Comparison of ENCODE assay signal across 14 cellular contexts in the genomic region with DNA sequence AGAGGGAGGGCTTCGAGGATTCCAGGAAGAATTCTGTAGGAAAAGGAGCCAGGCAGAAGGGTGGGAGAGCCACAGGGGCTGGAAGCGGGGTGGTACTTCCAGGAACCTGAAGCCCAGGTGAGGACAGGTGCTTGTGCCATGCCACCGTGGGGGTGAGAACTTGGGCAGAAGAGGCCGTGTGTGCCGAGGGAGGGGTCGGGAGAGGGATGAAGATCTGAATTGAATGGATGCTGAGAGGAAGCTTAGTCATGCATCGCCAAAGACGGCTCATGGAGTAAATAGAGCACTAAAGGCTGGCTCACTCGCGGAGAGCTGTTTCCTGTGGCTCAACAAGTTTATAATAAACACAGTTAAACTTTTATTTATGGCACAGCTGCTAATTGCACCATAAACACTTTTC. TPM values are rescaled to one million over a fixed set of nuclear protein-coding genes. Genes with fewer than 3 reads are reported as not detected.
DNase-seq lines count a peak whose midpoint lies in the region; ATAC-seq and TF ChIP-seq lines count a peak whose summit lies in the region.
"Had no signal": no experiment of that assay in that cellular context is flagged by ENCODE, and none has a peak within 500 bp of the region (broad histone marks: within the 10 kb centered on the region; RNA-seq: fewer than 3 reads in every experiment).

No MANE protein-coding gene starts in this region.

- no peak for TF ChIP-seq CTCF in VCaP (conservative IDR thresholded peaks at IDR 0.05)

- H3K27ac ChIP-seq in VCaP: peak overlapping the region; percentile 21; the same call in 1 of the 2 replicates
- H3K27ac ChIP-seq: transverse colon had no signal

- intact Hi-C loops in posterior vena cava (cut with DNase I): no loop called here

- no peak for ATAC-seq in HG02623 (IDR thresholded peaks at IDR 0.05; ENCODE audit: unreplicated experiment)
- ATAC-seq: stimulated activated effector memory CD8-positive, alpha-beta T cell treated with anti-CD3 and anti-CD28 coated beads, Interleukin-12 subunit alpha, Interleukin-12 subunit beta, amount 100 ng/mL, for 72 hours had no signal

- peak; percentile 5 for DNase-seq in activated CD8-positive, alpha-beta memory T cell treated with anti-CD3 and anti-CD28 coated beads, Interleukin-2, amount 50 U/mL, for 4 hours
- DNase-seq in activated CD8-positive, alpha-beta memory T cell treated with anti-CD3 and anti-CD28 coated beads, Interleukin-2, amount 50 U/mL, for 48 hours: no peak
- DNase-seq in NCI-H187 (lab: John Stamatoyannopoulos, UW) (peak; percentile 70 to 79), posterior vena cava (ENCODE audit: low spot score) (peak; percentile 60), OCI-M2 (lab: John Stamatoyannopoulos, UW; ENCODE audit: unreplicated experiment) (no peak), dedifferentiated amniotic fluid mesenchymal stem cell (ENCODE audit: extremely low spot score) (no peak)
- DNase-seq: activated naive CD8-positive, alpha-beta T cell treated with anti-CD3 and anti-CD28 coated beads, Interleukin-2, amount 50 U/mL, for 24 hours; activated T-cell treated with anti-CD3 and anti-CD28 coated beads, Interleukin-2, amount 50 U/mL, for 1 hour; NCI-H446; transverse colon had no signal

RNA-seq across cellular contexts. Expression of a gene that starts 21.7 kb away (rescaled TPM):
- total RNA-seq in posterior vena cava: not detected
- total RNA-seq: T-helper 1 cell treated with Interleukin-12 subunit alpha and Interleukin-12 subunit beta and Interleukin-4 antibody, amounts not matched to agents 30 ng/mL and 1 ng/mL, for 36 hours had no signal

RNA-seq across cellular contexts. Expression of a gene that starts 35.2 kb away (rescaled TPM):
- total RNA-seq in posterior vena cava: not detected
- total RNA-seq: T-helper 1 cell treated with Interleukin-12 subunit alpha and Interleukin-12 subunit beta and Interleukin-4 antibody, amounts not matched to agents 30 ng/mL and 1 ng/mL, for 36 hours; transverse colon had no signal

RNA-seq across cellular contexts. Expression of a gene that starts 58.3 kb away (rescaled TPM):
- total RNA-seq in posterior vena cava: not detected
- total RNA-seq: T-helper 1 cell treated with Interleukin-12 subunit alpha and Interleukin-12 subunit beta and Interleukin-4 antibody, amounts not matched to agents 30 ng/mL and 1 ng/mL, for 36 hours; transverse colon had no signal

Comparison
In these comparisons a context has a peak if more than half of its experiments do, and no peak if none do; other contexts are left out.
1. DNase-seq: peak in activated CD8-positive, alpha-beta memory T cell treated with anti-CD3 and anti-CD28 coated beads, Interleukin-2, amount 50 U/mL, for 4 hours (single experiment), NCI-H187 (2 of 2) and posterior vena cava (single experiment); none in activated CD8-positive, alpha-beta memory T cell treated with anti-CD3 and anti-CD28 coated beads, Interleukin-2, amount 50 U/mL, for 48 hours (single experiment), OCI-M2 (single experiment) and dedifferentiated amniotic fluid mesenchymal stem cell (single experiment).